ENCODE assay signal across 17 cellular contexts in genomic region chr6:151441390-151442166, GRCh38. TPM values are rescaled to one million over a fixed set of nuclear protein-coding genes. Genes with fewer than 3 reads are reported as not detected.
DNase-seq lines count a peak whose midpoint lies in the region; ATAC-seq and TF ChIP-seq lines count a peak whose summit lies in the region.
"Had no signal": no experiment of that assay in that cellular context is flagged by ENCODE, and none has a peak within 500 bp of the region (broad histone marks: within the 10 kb centered on the region; RNA-seq: fewer than 3 reads in every experiment).

No MANE protein-coding gene starts in this region.

- H3K4me3 ChIP-seq in CD8-positive, alpha-beta T cell (ENCODE audit: low read depth, low read length): no peak overlapping the region
- H3K4me3 ChIP-seq: esophagus muscularis mucosa had no signal

- peak overlapping the region; percentile 14 for H3K27ac Mint-ChIP-seq in WTC11
- H3K27ac Mint-ChIP-seq in type B pancreatic cell: peak overlapping the region; percentile 16
- no peak overlapping the region for H3K27ac Mint-ChIP-seq in CD8-positive, alpha-beta T cell
- H3K27ac Mint-ChIP-seq: activated naive CD8-positive, alpha-beta T cell had no signal

- no peak overlapping the region for H3K27ac ChIP-seq in CD8-positive, alpha-beta T cell (ENCODE audit: low read depth, low read length)
- H3K27ac ChIP-seq: brain microvascular endothelial cell had no signal

- H3K9me3 Mint-ChIP-seq in WTC11 (no peaks in the 10 kb centered on the region), type B pancreatic cell (no peaks in the 10 kb centered on the region)
- no peaks in the 10 kb centered on the region for H3K9me3 Mint-ChIP-seq in CD8-positive, alpha-beta T cell

- no peaks in the 10 kb centered on the region for H3K9me3 ChIP-seq in CD8-positive, alpha-beta T cell (ENCODE audit: low read length)
- H3K9me3 ChIP-seq: esophagus muscularis mucosa, heart right ventricle had no signal

- POLR2A ChIA-PET in WTC11 (lab: Charles Lee): interaction anchor here (1.0 kb wide), 1 partner anchor 52 kb away, joined by 3 read pairs; no protein-coding TSS in a partner anchor
- POLR2A ChIA-PET in CD8-positive, alpha-beta T cell (lab: Charles Lee): interaction anchor here (0.8 kb wide), 1 partner anchor 44 kb away, joined by 3 read pairs; no protein-coding TSS in a partner anchor

- CTCF ChIA-PET in WTC11 (lab: Charles Lee): interaction anchor here (0.5 to 1.4 kb wide), 5 partner anchors 11 to 208 kb away, joined by 3 to 6 read pairs (median 4); partner anchors contain the start of gene RMND1
- CTCF ChIA-PET in CD8-positive, alpha-beta T cell (lab: Charles Lee): interaction anchor here (0.6 to 5.8 kb wide), 14 partner anchors 10 to 829 kb away, joined by 3 to 31 read pairs (median 5); partner anchors contain the start of gene RMND1

- H3K27me3 ChIP-seq in CD8-positive, alpha-beta T cell (ENCODE audit: insufficient read depth, low read length): no peaks in the 10 kb centered on the region
- H3K27me3 ChIP-seq: brain microvascular endothelial cell, esophagus muscularis mucosa, heart right ventricle had no signal

- H3K4me3 Mint-ChIP-seq in WTC11: no peak overlapping the region
- H3K4me3 Mint-ChIP-seq in type B pancreatic cell: no peak overlapping the region
- H3K4me3 Mint-ChIP-seq in CD8-positive, alpha-beta T cell: no peak overlapping the region
- H3K4me3 Mint-ChIP-seq: activated naive CD8-positive, alpha-beta T cell had no signal

- no peaks in the 10 kb centered on the region for H3K27me3 Mint-ChIP-seq in WTC11 (ENCODE audit: low read depth)
- no peaks in the 10 kb centered on the region for H3K27me3 Mint-ChIP-seq in type B pancreatic cell
- no peaks in the 10 kb centered on the region for H3K27me3 Mint-ChIP-seq in CD8-positive, alpha-beta T cell (ENCODE audit: low read depth)
- H3K27me3 Mint-ChIP-seq: activated naive CD8-positive, alpha-beta T cell had no signal

- DNase-seq in WTC11 (ENCODE audit: low spot score) (no peak), left lobe of liver (ENCODE audit: low spot score) (no peak), type B pancreatic cell (ENCODE audit: extremely low spot score, unreplicated experiment) (no peak), germinal center (ENCODE audit: low spot score) (no peak), NCI-H345 (lab: John Stamatoyannopoulos, UW) (no peak)
- no peak for DNase-seq in CD8-positive, alpha-beta T cell
- DNase-seq: brain microvascular endothelial cell; DMS 273 treated with DMSO at 0.1 percent for 48 hours; heart right ventricle; kidney; NCI-H187 treated with DMSO at 0.1 percent for 48 hours; nucleus accumbens; stimulated activated CD4-positive, alpha-beta T cell treated with anti-CD3 and anti-CD28 coated beads, Interleukin-1b, Interleukin-23, amount 100 ng/mL, for 48 hours had no signal

- ATAC-seq in GM19395 (IDR thresholded peaks at IDR 0.05; ENCODE audit: unreplicated experiment): peak; percentile 6
- no peak for ATAC-seq in WTC11
- ATAC-seq in left lobe of liver: peak; percentile 62
- ATAC-seq in CD8-positive, alpha-beta T cell: no peak
- ATAC-seq: heart right ventricle had no signal

- H3K4me1 Mint-ChIP-seq in WTC11 (no peaks in the 10 kb centered on the region), type B pancreatic cell (ENCODE audit: unreplicated experiment) (peaks cover 26% of the 10 kb centered on the region)
- peaks cover 50% of the 10 kb centered on the region for H3K4me1 Mint-ChIP-seq in CD8-positive, alpha-beta T cell (ENCODE audit: low read depth)

- intact Hi-C loops in CD8-positive, alpha-beta T cell (cut with DNase I, micrococcal nuclease): loop anchor here (1.0 to 10.0 kb wide), 4 partner anchors 35 to 827 kb away; no protein-coding TSS in a partner anchor

- no peak for TF ChIP-seq CTCF in WTC11 (IDR thresholded peaks at IDR 0.05)
- no peak for TF ChIP-seq CTCF in type B pancreatic cell (conservative IDR thresholded peaks at IDR 0.05)
- TF ChIP-seq CTCF in CD8-positive, alpha-beta T cell (IDR thresholded peaks at IDR 0.05): no peak

- H3K36me3 Mint-ChIP-seq in WTC11 (peaks cover 5% of the 10 kb centered on the region; the same call in 1 of the 2 replicates), type B pancreatic cell (peaks cover 19% of the 10 kb centered on the region)
- peaks cover 39% of the 10 kb centered on the region for H3K36me3 Mint-ChIP-seq in CD8-positive, alpha-beta T cell

- H3K36me3 ChIP-seq in CD8-positive, alpha-beta T cell (ENCODE audit: insufficient read depth, low read length): peaks cover 5% of the 10 kb centered on the region
- H3K36me3 ChIP-seq: brain microvascular endothelial cell had no signal

- peaks cover 16% of the 10 kb centered on the region for H3K4me1 ChIP-seq in CD8-positive, alpha-beta T cell (ENCODE audit: insufficient read depth, low read length)

TF ChIP-seq in WTC11, 78 proteins besides CTCF, POLR2A, EP300 and RAD21 (continues in another document):
- TF ChIP-seq SOX15 (CRISPR knock-in tag; IDR thresholded peaks at IDR 0.05) (no peak), ZBTB21 (CRISPR knock-in tag; IDR thresholded peaks at IDR 0.05; ENCODE audit: borderline replicate concordance) (no peak), JAZF1 (CRISPR knock-in tag; IDR thresholded peaks at IDR 0.05) (no peak), NR2C2 (CRISPR knock-in tag; IDR thresholded peaks at IDR 0.05) (no peak), ZNF263 (CRISPR knock-in tag; IDR thresholded peaks at IDR 0.05; ENCODE audit: low read depth) (no peak), NFATC4 (CRISPR knock-in tag; IDR thresholded peaks at IDR 0.05) (no peak), TCF7 (CRISPR knock-in tag; IDR thresholded peaks at IDR 0.05; ENCODE audit: low read depth) (no peak), ZNF512 (CRISPR knock-in tag; IDR thresholded peaks at IDR 0.05; ENCODE audit: borderline replicate concordance) (no peak), SMAD3 (CRISPR knock-in tag; IDR thresholded peaks at IDR 0.05; ENCODE audit: borderline replicate concordance) (no peak), ERG (CRISPR knock-in tag; IDR thresholded peaks at IDR 0.05) (no peak), MAX (CRISPR knock-in tag; IDR thresholded peaks at IDR 0.05) (no peak), ESRRA (CRISPR knock-in tag; IDR thresholded peaks at IDR 0.05; ENCODE audit: borderline replicate concordance) (no peak), ZNF232 (CRISPR knock-in tag; IDR thresholded peaks at IDR 0.05) (no peak)
- TF ChIP-seq, protein P1, sequence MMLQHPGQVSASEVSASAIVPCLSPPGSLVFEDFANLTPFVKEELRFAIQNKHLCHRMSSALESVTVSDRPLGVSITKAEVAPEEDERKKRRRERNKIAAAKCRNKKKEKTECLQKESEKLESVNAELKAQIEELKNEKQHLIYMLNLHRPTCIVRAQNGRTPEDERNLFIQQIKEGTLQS (CRISPR knock-in tag; conservative IDR thresholded peaks at IDR 0.05): no peak
- TF ChIP-seq, protein P2, sequence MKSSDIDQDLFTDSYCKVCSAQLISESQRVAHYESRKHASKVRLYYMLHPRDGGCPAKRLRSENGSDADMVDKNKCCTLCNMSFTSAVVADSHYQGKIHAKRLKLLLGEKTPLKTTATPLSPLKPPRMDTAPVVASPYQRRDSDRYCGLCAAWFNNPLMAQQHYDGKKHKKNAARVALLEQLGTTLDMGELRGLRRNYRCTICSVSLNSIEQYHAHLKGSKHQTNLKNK (CRISPR knock-in tag; IDR thresholded peaks at IDR 0.05): no peak

RNA-seq across cellular contexts. Expression of gene RMND1, which starts 10.3 kb away (rescaled TPM):
- total RNA-seq in WTC11 (2021): 18.3 to 23.3 TPM (median 21.0 TPM) in 3 replicates
- total RNA-seq in left lobe of liver: 18.6 TPM
- total RNA-seq in type B pancreatic cell (ENCODE audit: low replicate concordance): 22.7 and 28.6 TPM in 2 replicates
- 1 to 10 TPM; 5.8 to 6.3 TPM for total RNA-seq in CD8-positive, alpha-beta T cell

RNA-seq across cellular contexts. Expression of gene ZBTB2, which starts 50.2 kb away (rescaled TPM):
- 14.0 to 14.3 TPM (median 14.3 TPM) in 3 replicates for total RNA-seq in WTC11 (2021)
- total RNA-seq in left lobe of liver: 2.7 TPM
- 13.5 and 14.8 TPM in 2 replicates for total RNA-seq in type B pancreatic cell (ENCODE audit: low replicate concordance)
- total RNA-seq in CD8-positive, alpha-beta T cell: 10 to 100 TPM; 22.1 to 23.0 TPM

RNA-seq across cellular contexts. Expression of gene CCDC170, which starts 52.2 kb away (rescaled TPM):
- total RNA-seq in WTC11 (2021): 0.25 to 0.57 TPM (median 0.26 TPM) in 3 replicates
- total RNA-seq in left lobe of liver: 0.45 TPM
- total RNA-seq in type B pancreatic cell (ENCODE audit: low replicate concordance): 0.24 and 1.9 TPM in 2 replicates
- total RNA-seq in CD8-positive, alpha-beta T cell: not detected
- total RNA-seq: NCI-H460 had no signal

Comparison
In these comparisons a context has a peak if more than half of its experiments do, and no peak if none do; other contexts are left out.
1. ATAC-seq: peak in GM19395 (single experiment) and left lobe of liver (single experiment); none in WTC11 (single experiment) and CD8-positive, alpha-beta T cell (single experiment).